In genomic region chr10:85194685-85195084, GRCh38 we compare ENCODE assay signal across 26 cellular contexts.
"Had no signal": no experiment of that assay in that cellular context is flagged by ENCODE, and none has a peak within 500 bp of the region (broad histone marks: within the 10 kb centered on the region; RNA-seq: fewer than 3 reads in every experiment).

No MANE protein-coding gene starts in this region.

- H3K4me1 ChIP-seq: SJSA1 had no signal

- H3K9me3 ChIP-seq: SK-N-SH had no signal

- DNase-seq: Karpas-422, KBM-7, MM.1S, MV-4-11, NCI-H1092, NCI-H1105, NCI-H1417 treated with DMSO at 0.1 percent for 48 hours, NCI-H1436 treated with DMSO at 0.1 percent for 48 hours, NCI-H1694 treated with DMSO at 0.1 percent for 48 hours, NCI-H187 treated with DMSO at 0.1 percent for 48 hours, NCI-H2029, NCI-H2081, NCI-H226, NCI-H446 treated with DMSO at 0.1 percent for 48 hours, NCI-H510A, NCI-H524, NCI-H526, NCI-H774, PC-9, SHP77, SIG-M5, SK-N-SH, T-cell had no signal

- H3K4me3 ChIP-seq: PC-9, SJSA1 had no signal

- H3K9ac ChIP-seq: KMS-11, SK-N-SH had no signal

- H3K4me3 Mint-ChIP-seq: T-cell had no signal

- H2AFZ ChIP-seq: PC-9 had no signal

- H3K27me3 ChIP-seq: SJSA1 had no signal

- H3K27ac Mint-ChIP-seq: T-cell had no signal

- H3K27ac ChIP-seq: KMS-11, PC-9, RWPE1, SJSA1 had no signal

- H3K36me3 Mint-ChIP-seq: T-cell had no signal

- H3K4me1 Mint-ChIP-seq: T-cell had no signal

- H3K4me2 ChIP-seq: KMS-11, PC-9, SK-N-SH had no signal

- H3K36me3 ChIP-seq: SJSA1 had no signal
